In genomic region chr2:101032100-101032776, GRCh38 we compare ENCODE assay signal across 26 cellular contexts.
"Had no signal": no experiment of that assay in that cellular context is flagged by ENCODE, and none has a peak within 500 bp of the region (broad histone marks: within the 10 kb centered on the region; RNA-seq: fewer than 3 reads in every experiment).

No MANE protein-coding gene starts in this region.

- H3K27ac Mint-ChIP-seq: activated B cell treated with CpG ODN at 0.5 μM for 24 hours; activated CD8-positive, alpha-beta T cell treated with anti-CD3 and anti-CD28 coated beads, Interleukin-2, amount 10 ng/mL, durations not matched to agents 7 days and 5 days; activated naive CD8-positive, alpha-beta T cell treated with anti-CD3 and anti-CD28 coated beads for 36 hours; brain; stimulated activated naive B cell treated with anti-CD40 and anti-IgM and Interleukin-4, amounts not matched to agents 10 μg/mL and 1 μg/mL and 100 μg/mL, for 72 hours had no signal

- H3K4me1 Mint-ChIP-seq: activated B cell treated with CpG ODN at 0.5 μM for 24 hours; activated naive CD8-positive, alpha-beta T cell treated with anti-CD3 and anti-CD28 coated beads for 36 hours; brain; nephron; stimulated activated naive B cell treated with anti-CD40 and anti-IgM and Interleukin-4, amounts not matched to agents 10 μg/mL and 1 μg/mL and 100 μg/mL, for 72 hours had no signal

- H3K36me3 ChIP-seq: ovary, uterus had no signal

- H3K36me3 Mint-ChIP-seq: activated naive CD8-positive, alpha-beta T cell treated with anti-CD3 and anti-CD28 coated beads for 36 hours had no signal

- H3K4me3 Mint-ChIP-seq: activated B cell treated with CpG ODN at 0.5 μM for 24 hours; activated CD8-positive, alpha-beta T cell treated with anti-CD3 and anti-CD28 coated beads, Interleukin-2, amount 10 ng/mL, durations not matched to agents 7 days and 5 days; activated naive CD8-positive, alpha-beta T cell treated with anti-CD3 and anti-CD28 coated beads for 36 hours; brain; nephron; stimulated activated naive B cell treated with anti-CD40 and anti-IgM and Interleukin-4, amounts not matched to agents 10 μg/mL and 1 μg/mL and 100 μg/mL, for 72 hours had no signal

- H3K27ac ChIP-seq: adrenal gland, cardiac muscle cell, coronary artery, dorsolateral prefrontal cortex, ovary, prostate gland, stomach, tibial artery, uterus had no signal

- ATAC-seq: activated CD8-positive, alpha-beta T cell treated with anti-CD3 and anti-CD28 coated beads, Interleukin-2, amount 10 ng/mL, durations not matched to agents 7 days and 5 days; left lobe of liver; stimulated activated naive B cell treated with anti-CD40 and anti-IgM and Interleukin-4, amounts not matched to agents 10 μg/mL and 1 μg/mL and 100 μg/mL, for 72 hours had no signal

- H3K4me1 ChIP-seq: adrenal gland, prostate gland, tibial artery, uterus had no signal

- H3K9me3 ChIP-seq: adrenal gland, ovary, prostate gland, stomach, tibial artery, uterus had no signal

- H3K4me3 ChIP-seq: adrenal gland, cardiac muscle cell, coronary artery, dorsolateral prefrontal cortex, lung, ovary, prostate gland, stomach, tibial artery, uterus had no signal

- DNase-seq: activated B cell treated with CpG ODN at 0.5 μM for 24 hours; activated CD4-positive, alpha-beta T cell treated with anti-CD3 and anti-CD28 coated beads, Interleukin-2, amount 50 U/mL, for 1 hour; activated CD8-positive, alpha-beta T cell treated with anti-CD3 and anti-CD28 coated beads, Interleukin-2, amount 10 ng/mL, durations not matched to agents 7 days and 5 days; activated effector memory CD4-positive, alpha-beta T cell treated with Interleukin-2 at 50 U/mL for 16 hours; activated naive CD4-positive, alpha-beta T cell treated with Interleukin-2 at 50 U/mL for 16 hours; activated naive CD8-positive, alpha-beta T cell treated with anti-CD3 and anti-CD28 coated beads for 36 hours; aorta; dorsolateral prefrontal cortex; effector memory CD4-positive, alpha-beta T cell; erythroblast; kidney glomerular epithelial cell; ovary; stimulated activated CD4-positive, alpha-beta T cell treated with anti-CD3 and anti-CD28 coated beads, Interleukin-15, amount 100 ng/mL, for 24 hours; stimulated activated CD4-positive, alpha-beta T cell treated with anti-CD3 and anti-CD28 coated beads, Interleukin-2, amount 100 ng/mL, for 24 hours; stimulated activated naive B cell treated with anti-CD40 and anti-IgM and Interleukin-4, amounts not matched to agents 10 μg/mL and 1 μg/mL and 100 μg/mL, for 72 hours; stomach; tibial artery; uterus had no signal

- H3K9me3 Mint-ChIP-seq: activated B cell treated with CpG ODN at 0.5 μM for 24 hours; activated naive CD8-positive, alpha-beta T cell treated with anti-CD3 and anti-CD28 coated beads for 36 hours; brain; nephron; stimulated activated naive B cell treated with anti-CD40 and anti-IgM and Interleukin-4, amounts not matched to agents 10 μg/mL and 1 μg/mL and 100 μg/mL, for 72 hours had no signal

- H3K27me3 Mint-ChIP-seq: activated naive CD8-positive, alpha-beta T cell treated with anti-CD3 and anti-CD28 coated beads for 36 hours; brain; stimulated activated naive B cell treated with anti-CD40 and anti-IgM and Interleukin-4, amounts not matched to agents 10 μg/mL and 1 μg/mL and 100 μg/mL, for 72 hours had no signal

- H3K27me3 ChIP-seq: adrenal gland, cardiac muscle cell, dorsolateral prefrontal cortex, ovary, stomach, tibial artery, uterus had no signal
